ENCODE assay signal across 15 cellular contexts in genomic region chr4:165715989-165716388, GRCh38.
DNase-seq lines count a peak whose midpoint lies in the region; FAIRE-seq and TF ChIP-seq lines count a peak whose summit lies in the region.
"Had no signal": no experiment of that assay in that cellular context is flagged by ENCODE, and none has a peak within 500 bp of the region (broad histone marks: within the 10 kb centered on the region; RNA-seq: fewer than 3 reads in every experiment).

No MANE protein-coding gene starts in this region.

- FAIRE-seq in astrocyte (lab: Jason Lieb, UNC): no peak

- H3K27ac ChIP-seq in astrocyte (ENCODE audit: low read depth, low read length) (no peak overlapping the region), ascending aorta (no peak overlapping the region)

- H3K4me1 Mint-ChIP-seq in astrocyte (ENCODE audit: low read depth, unreplicated experiment): no peaks in the 10 kb centered on the region

- intact Hi-C loops in ascending aorta (cut with DNase I): no loop called here

- H4K20me1 ChIP-seq in astrocyte (ENCODE audit: insufficient read depth, low read length): no peaks in the 10 kb centered on the region

- H3K4me3 Mint-ChIP-seq in astrocyte (ENCODE audit: unreplicated experiment): no peak overlapping the region
- H3K4me3 Mint-ChIP-seq: CD8-positive, alpha-beta T cell; HFFc6 had no signal

- H3K27ac Mint-ChIP-seq in astrocyte (ENCODE audit: unreplicated experiment): peak overlapping the region; percentile 34
- H3K27ac Mint-ChIP-seq: CD8-positive, alpha-beta T cell; HFFc6 had no signal

- TF ChIP-seq CTCF in astrocyte (IDR thresholded peaks at IDR 0.05; ENCODE audit: insufficient read depth, low read depth, low read length): no peak
- TF ChIP-seq CTCF in fibroblast of the aortic adventitia (IDR thresholded peaks at IDR 0.05; ENCODE audit: insufficient read depth, low read length): no peak
- TF ChIP-seq CTCF in ascending aorta (IDR thresholded peaks at IDR 0.05): no peak

- no peaks in the 10 kb centered on the region for H3K4me1 ChIP-seq in astrocyte (ENCODE audit: insufficient read depth, low read length)
- no peaks in the 10 kb centered on the region for H3K4me1 ChIP-seq in ascending aorta

- H3K9ac ChIP-seq in astrocyte (ENCODE audit: low read length): no peak overlapping the region

- no peaks in the 10 kb centered on the region for H3K27me3 ChIP-seq in astrocyte (ENCODE audit: insufficient read depth, low read length)
- no peaks in the 10 kb centered on the region for H3K27me3 ChIP-seq in ascending aorta
- H3K27me3 ChIP-seq: MG63 had no signal

- H3K36me3 ChIP-seq in astrocyte (ENCODE audit: insufficient read depth, low read length): no peaks in the 10 kb centered on the region
- no peaks in the 10 kb centered on the region for H3K36me3 ChIP-seq in ascending aorta
- H3K36me3 ChIP-seq: MG63 had no signal

- no peak overlapping the region for H3K4me3 ChIP-seq in astrocyte (ENCODE audit: insufficient read depth, low read depth, low read length)
- no peak overlapping the region for H3K4me3 ChIP-seq in fibroblast of the aortic adventitia (ENCODE audit: low read depth, low read length)
- no peak overlapping the region for H3K4me3 ChIP-seq in ascending aorta
- H3K4me3 ChIP-seq: MG63 had no signal

- H3K4me2 ChIP-seq in astrocyte (ENCODE audit: low read length): no peak overlapping the region

- H3K79me2 ChIP-seq in astrocyte (ENCODE audit: insufficient read depth, low read length): no peaks in the 10 kb centered on the region

- DNase-seq in LHCN-M2 (ENCODE audit: low read depth) (peak; percentile 6), astrocyte (ENCODE audit: low read depth) (peak; percentile 52), fibroblast of the aortic adventitia (ENCODE audit: low read depth) (peak; percentile 45), renal cortical epithelial cell (ENCODE audit: low read depth) (peak; percentile 65), SW 1271 (lab: John Stamatoyannopoulos, UW) (no peak), T-helper 9 cell (no peak), ascending aorta (ENCODE audit: low spot score in 2 of 2) (no peak)
- DNase-seq: CD8-positive, alpha-beta T cell; HFFc6; KBM-7; MG63; NCI-H187; NCI-H446 treated with DMSO at 0.1 percent for 48 hours; NCI-H774; SHP77 had no signal

- H3K27me3 Mint-ChIP-seq in astrocyte (ENCODE audit: low read depth, unreplicated experiment): no peaks in the 10 kb centered on the region

- no peak overlapping the region for H2AFZ ChIP-seq in astrocyte (ENCODE audit: low read depth, low read length)

- H3K36me3 Mint-ChIP-seq in astrocyte (ENCODE audit: low read depth, unreplicated experiment): no peaks in the 10 kb centered on the region
- H3K36me3 Mint-ChIP-seq: CD8-positive, alpha-beta T cell had no signal

- no peaks in the 10 kb centered on the region for H3K9me3 Mint-ChIP-seq in astrocyte (ENCODE audit: unreplicated experiment)
- H3K9me3 Mint-ChIP-seq: CD8-positive, alpha-beta T cell had no signal

- no peaks in the 10 kb centered on the region for H3K9me3 ChIP-seq in astrocyte (ENCODE audit: insufficient read depth, low read depth, low read length)
- H3K9me3 ChIP-seq in ascending aorta: no peaks in the 10 kb centered on the region
- H3K9me3 ChIP-seq: MG63 had no signal

Comparison
In these comparisons a context has a peak if more than half of its experiments do, and no peak if none do; other contexts are left out.
1. DNase-seq: peak in LHCN-M2 (single experiment), astrocyte (single experiment), fibroblast of the aortic adventitia (single experiment) and renal cortical epithelial cell (single experiment); none in SW 1271 (0 of 2), T-helper 9 cell (single experiment) and ascending aorta (0 of 2).